Comparison of ENCODE assay signal across 18 cellular contexts in the genomic region with DNA sequence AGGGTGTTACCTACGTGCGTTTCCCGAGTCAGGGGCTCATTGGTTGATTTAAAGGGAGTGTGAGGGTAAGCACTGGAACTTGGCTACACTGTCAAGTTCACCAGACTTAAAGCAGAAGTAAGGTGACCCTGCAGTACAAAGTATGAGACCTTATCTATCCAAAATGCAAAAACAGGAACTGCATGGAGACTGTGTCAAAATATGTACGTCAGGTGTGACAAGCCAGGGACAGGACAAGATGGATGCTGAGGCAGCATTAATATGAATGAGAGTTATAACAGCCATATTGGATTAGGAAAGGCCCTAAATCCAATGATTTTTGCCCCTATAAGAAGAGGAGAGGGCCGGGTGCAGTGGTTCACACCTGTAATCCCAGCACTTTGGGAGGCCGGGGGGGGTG. TPM values are rescaled to one million over a fixed set of nuclear protein-coding genes. Genes with fewer than 3 reads are reported as not detected.
DNase-seq lines count a peak whose midpoint lies in the region; ATAC-seq, FAIRE-seq and TF ChIP-seq lines count a peak whose summit lies in the region.
"Had no signal": no experiment of that assay in that cellular context is flagged by ENCODE, and none has a peak within 500 bp of the region (broad histone marks: within the 10 kb centered on the region; RNA-seq: fewer than 3 reads in every experiment).

No MANE protein-coding gene starts in this region.

- TF ChIP-seq CTCF in A549 (IDR thresholded peaks at IDR 0.05) (no peak), OCI-LY1 (IDR thresholded peaks at IDR 0.05; ENCODE audit: low read length) (no peak), smooth muscle cell (IDR thresholded peaks at IDR 0.05; ENCODE audit: borderline replicate concordance, insufficient read depth, poor library complexity, severe bottlenecking) (no peak)

- H3K4me3 Mint-ChIP-seq in CD4-positive, alpha-beta memory T cell = peak overlapping the region in 2 of 8 donors; percentile 26 to 43
- no peak overlapping the region for H3K4me3 Mint-ChIP-seq in central memory CD8-positive, alpha-beta T cell
- H3K4me3 Mint-ChIP-seq: activated T-cell treated with anti-CD3 and anti-CD28 coated beads, Interleukin-2, amount 50 U/mL, for 24 hours had no signal

- no peak for DNase-seq in A549 (ENCODE audit: low read depth in 1 of 2, low spot score in 1 of 2)
- peak in 1 of 5 donors; percentile 4 for DNase-seq in CD4-positive, alpha-beta memory T cell
- no peak for DNase-seq in central memory CD8-positive, alpha-beta T cell (ENCODE audit: low spot score in 2 of 2)
- no peak for DNase-seq in AG08396 (ENCODE audit: low spot score)
- no peak for DNase-seq in smooth muscle cell (lab: John Stamatoyannopoulos, UW; ENCODE audit: unreplicated experiment)
- no peak for DNase-seq in GM23248
- DNase-seq: activated CD4-positive, alpha-beta T cell treated with anti-CD3 and anti-CD28 coated beads, Interleukin-2, amount 50 U/mL, for 48 hours; activated T-cell treated with anti-CD3 and anti-CD28 coated beads, Interleukin-2, amount 50 U/mL, for 24 hours; foreskin keratinocyte; left cardiac atrium; NCI-H1092 treated with DMSO at 0.1 percent for 48 hours; NCI-H2171; NCI-H774; stimulated activated CD4-positive, alpha-beta T cell treated with anti-CD3 and anti-CD28 coated beads, Interleukin-4, amount 100 ng/mL, for 1 hour; thyroid gland had no signal

- 77% methylated on average over 6 of the region's 6 CpGs for WGBS in A549 (ENCODE audit: missing lambda C conversion rate)
- WGBS in smooth muscle cell (ENCODE audit: low lambda C conversion rate) = 94% methylated on average over 6 of the region's 6 CpGs
- WGBS in GM23248 (ENCODE audit: low coverage in 1 of 2, low lambda C conversion rate in 2 of 2, missing lambda C conversion rate in 2 of 2), 2 experiments = 54 to 55% methylated on average over 6 of the region's 6 CpGs

- CTCF ChIA-PET in A549 (lab: Yijun Ruan, JAX) = interaction anchor here (0.7 kb wide), 1 partner anchor 28 kb away, joined by 5 read pairs; no protein-coding TSS in a partner anchor
- CTCF ChIA-PET in CD4-positive, alpha-beta memory T cell (lab: Charles Lee; ENCODE audit: partially characterized antibody) = no interaction called here

- POLR2A ChIA-PET in A549 (lab: Yijun Ruan, JAX) = no interaction called here
- POLR2A ChIA-PET in CD4-positive, alpha-beta memory T cell (lab: Charles Lee; ENCODE audit: partially characterized antibody) = interaction anchor here (1.7 to 23.8 kb wide), 3 partner anchors 14 to 24 kb away, joined by 6 to 654 read pairs (median 322); partner anchors contain the start of gene SUSD3

- no peaks in the 10 kb centered on the region for H3F3A ChIP-seq in OCI-LY1 (ENCODE audit: insufficient read depth, low read length)
- H3F3A ChIP-seq in smooth muscle cell (ENCODE audit: low read depth) = no peaks in the 10 kb centered on the region
- no peaks in the 10 kb centered on the region for H3F3A ChIP-seq in GM23248 (ENCODE audit: insufficient read depth)

- no peak for FAIRE-seq in A549 (lab: Jason Lieb, UNC)

- intact Hi-C loops in CD4-positive, alpha-beta memory T cell (cut with micrococcal nuclease) = no loop called here

- H3K27ac Mint-ChIP-seq in CD4-positive, alpha-beta memory T cell = peak overlapping the region in 5 of 7 donors; percentile 42 to 90 (median 51)
- peak overlapping the region; percentile 77 for H3K27ac Mint-ChIP-seq in central memory CD8-positive, alpha-beta T cell (ENCODE audit: low read depth)

- H3K9me3 ChIP-seq in A549 (no peaks in the 10 kb centered on the region), OCI-LY1 (ENCODE audit: low read length) (no peaks in the 10 kb centered on the region), smooth muscle cell (replicated peaks; ENCODE audit: low read depth) (no peaks in the 10 kb centered on the region), GM23248 (ENCODE audit: low read depth) (no peaks in the 10 kb centered on the region)
- H3K9me3 ChIP-seq in CD4-positive, alpha-beta memory T cell (ENCODE audit: control insufficient read depth in 1 of 2, low read length in 2 of 2) = no peaks in the 10 kb centered on the region
- H3K9me3 ChIP-seq: thyroid gland had no signal

- H3K9ac ChIP-seq in OCI-LY1 (ENCODE audit: low read length) (no peak overlapping the region), smooth muscle cell (ENCODE audit: low read depth) (no peak overlapping the region), GM23248 (no peak overlapping the region)

- TF ChIP-seq POLR2A in A549 (IDR thresholded peaks at IDR 0.05; ENCODE audit: low read length) = no peak

- H3K27me3 Mint-ChIP-seq in CD4-positive, alpha-beta memory T cell = no peaks in the 10 kb centered on the region
- H3K27me3 Mint-ChIP-seq in central memory CD8-positive, alpha-beta T cell = no peaks in the 10 kb centered on the region
- H3K27me3 Mint-ChIP-seq: activated T-cell treated with anti-CD3 and anti-CD28 coated beads, Interleukin-2, amount 50 U/mL, for 24 hours had no signal

- in situ Hi-C loops in GM23248 (cut with MboI) = no loop called here

- H3K4me3 ChIP-seq in A549 = no peak overlapping the region
- no peak overlapping the region for H3K4me3 ChIP-seq in CD4-positive, alpha-beta memory T cell (ENCODE audit: low read length in 2 of 2)
- no peak overlapping the region for H3K4me3 ChIP-seq in OCI-LY1 (ENCODE audit: low read depth, low read length, poor library complexity, severe bottlenecking)
- no peak overlapping the region for H3K4me3 ChIP-seq in smooth muscle cell
- H3K4me3 ChIP-seq in GM23248 = no peak overlapping the region
- H3K4me3 ChIP-seq: thyroid gland had no signal

- no peak overlapping the region for H2AFZ ChIP-seq in OCI-LY1 (ENCODE audit: low read length)
- no peak overlapping the region for H2AFZ ChIP-seq in smooth muscle cell (ENCODE audit: low read depth)
- no peak overlapping the region for H2AFZ ChIP-seq in GM23248

- no peak overlapping the region for H3K4me2 ChIP-seq in A549
- H3K4me2 ChIP-seq in OCI-LY1 (ENCODE audit: low read length) = no peak overlapping the region
- H3K4me2 ChIP-seq in smooth muscle cell = no peak overlapping the region
- H3K4me2 ChIP-seq in GM23248 (ENCODE audit: unreplicated experiment) = no peak overlapping the region

- H3K36me3 Mint-ChIP-seq in CD4-positive, alpha-beta memory T cell = no peaks in the 10 kb centered on the region
- H3K36me3 Mint-ChIP-seq in central memory CD8-positive, alpha-beta T cell (ENCODE audit: insufficient read depth) = peaks cover 25% of the 10 kb centered on the region

- H3K4me1 ChIP-seq in A549 (no peaks in the 10 kb centered on the region), OCI-LY1 (ENCODE audit: insufficient read depth, low read length, severe bottlenecking) (peaks cover under 1% of the 10 kb centered on the region), smooth muscle cell (ENCODE audit: low read depth) (no peaks in the 10 kb centered on the region), GM23248 (ENCODE audit: insufficient read depth) (no peaks in the 10 kb centered on the region)
- peaks cover 32% of the 10 kb centered on the region for H3K4me1 ChIP-seq in CD4-positive, alpha-beta memory T cell (ENCODE audit: insufficient read depth, low read length)
- H3K4me1 ChIP-seq: foreskin keratinocyte, thyroid gland had no signal

- peaks cover 22 to 58% (median 35%) of the 10 kb centered on the region in 4 donors for H3K4me1 Mint-ChIP-seq in CD4-positive, alpha-beta memory T cell
- H3K4me1 Mint-ChIP-seq in central memory CD8-positive, alpha-beta T cell = peaks cover 29% of the 10 kb centered on the region

- TF ChIP-seq EP300 in A549 (IDR thresholded peaks at IDR 0.05) = no peak

- H4K20me1 ChIP-seq in OCI-LY1 (ENCODE audit: insufficient read depth, low read length) = no peaks in the 10 kb centered on the region
- H4K20me1 ChIP-seq in smooth muscle cell (ENCODE audit: low read depth) = no peaks in the 10 kb centered on the region
- H4K20me1 ChIP-seq in GM23248 (ENCODE audit: insufficient read depth) = no peaks in the 10 kb centered on the region

- no peak for ATAC-seq in A549
- peak; percentile 32 for ATAC-seq in central memory CD8-positive, alpha-beta T cell (replicated peaks; ENCODE audit: extremely low read depth, poor library complexity, severe bottlenecking)
- ATAC-seq in GM19467 (IDR thresholded peaks at IDR 0.05; ENCODE audit: unreplicated experiment) = no peak
- ATAC-seq: foreskin keratinocyte, left cardiac atrium had no signal

- no peaks in the 10 kb centered on the region for H3K27me3 ChIP-seq in CD4-positive, alpha-beta memory T cell (ENCODE audit: insufficient read depth, low read length)
- H3K27me3 ChIP-seq in OCI-LY1 (ENCODE audit: insufficient read depth, low read length) (no peaks in the 10 kb centered on the region), smooth muscle cell (ENCODE audit: low read depth) (no peaks in the 10 kb centered on the region), GM23248 (replicated peaks; ENCODE audit: insufficient read depth) (no peaks in the 10 kb centered on the region)
- H3K27me3 ChIP-seq: foreskin keratinocyte, thyroid gland had no signal

- H3K9me3 Mint-ChIP-seq in CD4-positive, alpha-beta memory T cell = peaks cover 0 to 4% (median 0%) of the 10 kb centered on the region in 8 donors
- H3K9me3 Mint-ChIP-seq in central memory CD8-positive, alpha-beta T cell = no peaks in the 10 kb centered on the region
- H3K9me3 Mint-ChIP-seq: activated T-cell treated with anti-CD3 and anti-CD28 coated beads, Interleukin-2, amount 50 U/mL, for 24 hours had no signal

- H3K9me2 ChIP-seq in OCI-LY1 (ENCODE audit: low read depth, low read length) (no peaks in the 10 kb centered on the region), GM23248 (ENCODE audit: insufficient read depth) (no peaks in the 10 kb centered on the region)

- no peaks in the 10 kb centered on the region for H3K36me3 ChIP-seq in CD4-positive, alpha-beta memory T cell (ENCODE audit: insufficient read depth, low read length)
- H3K36me3 ChIP-seq in OCI-LY1 (ENCODE audit: insufficient read depth, low read length) (no peaks in the 10 kb centered on the region), smooth muscle cell (ENCODE audit: low read depth) (no peaks in the 10 kb centered on the region), GM23248 (ENCODE audit: low read depth) (no peaks in the 10 kb centered on the region)
- H3K36me3 ChIP-seq: thyroid gland had no signal

- H3K79me2 ChIP-seq in OCI-LY1 (ENCODE audit: insufficient read depth, low read length) (no peaks in the 10 kb centered on the region), smooth muscle cell (ENCODE audit: low read depth) (no peaks in the 10 kb centered on the region), GM23248 (ENCODE audit: insufficient read depth) (no peaks in the 10 kb centered on the region)

- no peak for TF ChIP-seq RAD21 in A549 (conservative IDR thresholded peaks at IDR 0.05 in 1 of 2, IDR thresholded peaks at IDR 0.05 in 1 of 2)

- H3K27ac ChIP-seq in A549 (no peak overlapping the region), OCI-LY1 (ENCODE audit: low read depth, low read length, poor library complexity, severe bottlenecking) (peak overlapping the region; percentile 10), smooth muscle cell (ENCODE audit: low read depth) (no peak overlapping the region), GM23248 (no peak overlapping the region)
- H3K27ac ChIP-seq in CD4-positive, alpha-beta memory T cell (ENCODE audit: low read depth, low read length) = no peak overlapping the region
- H3K27ac ChIP-seq: foreskin keratinocyte, thyroid gland had no signal

RNA-seq across cellular contexts. Expression of gene SUSD3, which starts 15.4 kb away (rescaled TPM):
- polyA plus RNA-seq in A549 (2011; rRNA removed) (0.27 and 0.66 TPM in 2 replicates), A549 (2017; fragmentation: RNase III; extraction: RNeasy Plus Mini Kit Qiagen cat#74134 plus additional on column Dnase treatment) (0.34 to 0.46 TPM (median 0.42 TPM) in 3 replicates), smooth muscle cell (0.34 TPM in 1 of 2 replicates, not detected in the other), GM23248 (2016; fragmentation: Nextera tagmentation; extraction: Ambion mirVana) (not detected in 2 replicates)
- 1.3 and 1.9 TPM in 2 replicates for polyA plus RNA-seq in A549 (2012; cell fraction: cytosol; rRNA removed)
- 1.7 TPM in 2 replicates for polyA plus RNA-seq in A549 (2012; cell fraction: nucleus; rRNA removed)
- polyA minus RNA-seq in A549 (2011; rRNA and poly(A)+ RNA removed) = 0.25 TPM in 1 of 2 replicates, not detected in the other
- total RNA-seq in CD4-positive, alpha-beta memory T cell = 10 to 100 TPM; 58.3 to 63.7 TPM
- 100 to 1,000 TPM; 149 to 199 TPM for polyA plus RNA-seq in CD4-positive, alpha-beta memory T cell
- not detected in 2 replicates for total RNA-seq in smooth muscle cell
- total RNA-seq in GM23248 (2014; rRNA removed; shearing (Covaris generic)) = 0.43 and 0.63 TPM in 2 replicates
- total RNA-seq: osteocyte had no signal

RNA-seq across cellular contexts. Expression of gene CARD19, which starts 52.9 kb away (rescaled TPM):
- polyA plus RNA-seq in A549 (2011; rRNA removed) (27.6 and 36.0 TPM in 2 replicates), A549 (2017; fragmentation: RNase III; extraction: RNeasy Plus Mini Kit Qiagen cat#74134 plus additional on column Dnase treatment) (30.3 to 34.5 TPM (median 33.2 TPM) in 3 replicates), smooth muscle cell (88.1 TPM in 2 replicates), GM23248 (2016; fragmentation: Nextera tagmentation; extraction: Ambion mirVana) (58.6 and 69.5 TPM in 2 replicates)
- 108 and 125 TPM in 2 replicates for polyA plus RNA-seq in A549 (2012; cell fraction: cytosol; rRNA removed)
- 124 and 150 TPM in 2 replicates for polyA plus RNA-seq in A549 (2012; cell fraction: nucleus; rRNA removed)
- 20.2 and 23.0 TPM in 2 replicates for polyA minus RNA-seq in A549 (2011; rRNA and poly(A)+ RNA removed)
- 10 to 100 TPM; 57.8 to 64.2 TPM for total RNA-seq in CD4-positive, alpha-beta memory T cell
- polyA plus RNA-seq in CD4-positive, alpha-beta memory T cell = 10 to 100 TPM; 65.6 to 88.7 TPM
- total RNA-seq in smooth muscle cell = 41.6 and 86.0 TPM in 2 replicates
- 48.8 and 54.1 TPM in 2 replicates for total RNA-seq in GM23248 (2014; rRNA removed; shearing (Covaris generic))

Comparison
In these comparisons a context has a peak if more than half of its experiments do, and no peak if none do; other contexts are left out.
1. RNA of gene SUSD3, which starts 15.4 kb away (polyA plus RNA-seq): 149 to 199 TPM in CD4-positive, alpha-beta memory T cell; 0.34 TPM in smooth muscle cell, 0.27 to 1.9 TPM in A549 and not detected in GM23248; every median in the first group is over 10 times any median in the second.